10 cellular contexts compared by ENCODE assay signal in genomic region chr2:109699646-109700045, GRCh38.
A peak's percentile ranks its signal among the peaks of the same experiment; 100 is the strongest.
DNase-seq lines count a peak whose midpoint lies in the region; ATAC-seq, FAIRE-seq and TF ChIP-seq lines count a peak whose summit lies in the region.
"Had no signal": no experiment of that assay in that cellular context is flagged by ENCODE, and none has a peak within 500 bp of the region (broad histone marks: within the 10 kb centered on the region; RNA-seq: fewer than 3 reads in every experiment).

No MANE protein-coding gene starts in this region.

- H3K4me1 ChIP-seq in IMR-90 (ENCODE audit: control insufficient read depth, insufficient read depth, low read length) (peaks cover 5% of the 10 kb centered on the region), duodenal mucosa (ENCODE audit: control insufficient read depth in 1 of 2, insufficient read depth in 2 of 2, low read length in 2 of 2) (peaks cover 24 to 34% of the 10 kb centered on the region in 2 donors), HepG2 (ENCODE audit: insufficient read depth, low read length) (peaks cover 65% of the 10 kb centered on the region), small intestine (ENCODE audit: control insufficient read depth in 2 of 2, insufficient read depth in 1 of 2, low read depth in 1 of 2, low read length in 1 of 2) (peaks cover 1 to 6% of the 10 kb centered on the region in 2 donors)
- H3K4me1 ChIP-seq: gastrocnemius medialis had no signal

- TF ChIP-seq RAD21 in IMR-90 (IDR thresholded peaks at IDR 0.05; ENCODE audit: low read length): no peak
- no peak for TF ChIP-seq RAD21 in HepG2 (CRISPR knock-in tag; IDR thresholded peaks at IDR 0.05)

- dilution Hi-C loops in IMR-90 (cut with HindIII; ENCODE audit: low sequenced_read_pairs, unreplicated experiment): no loop called here

- peak overlapping the region; percentile 31 for H2AK9ac ChIP-seq in IMR-90 (replicated peaks; ENCODE audit: low read depth, low read length, poor library complexity)

- intact Hi-C loops in IMR-90 (cut with micrococcal nuclease): loop anchor here (10.0 kb wide), 1 partner anchor 145 kb away; no protein-coding TSS in a partner anchor
- intact Hi-C loops in HepG2 (cut with micrococcal nuclease; ENCODE audit: unreplicated experiment): loop anchor here (1.0 to 2.0 kb wide), 2 partner anchors 15 to 55 kb away; no protein-coding TSS in a partner anchor

- H3K23ac ChIP-seq in IMR-90 (ENCODE audit: low read depth, low read length): no peak overlapping the region

- H3K4me3 ChIP-seq in IMR-90 (ENCODE audit: insufficient read depth, low read depth, low read length) (no peak overlapping the region), duodenal mucosa (ENCODE audit: low read depth in 1 of 2, low read length in 2 of 2) (peak overlapping the region in 1 of 2 donors; percentile 13), HepG2 (replicated peaks in 1 of 3; ENCODE audit: insufficient read depth in 1 of 3, low read depth in 2 of 3, low read length in 3 of 3) (no peak overlapping the region), small intestine (ENCODE audit: low read depth in 1 of 2, low read length in 2 of 2) (no peak overlapping the region)
- H3K4me3 ChIP-seq: gastrocnemius medialis had no signal

- no peak overlapping the region for H3K56ac ChIP-seq in IMR-90 (ENCODE audit: extremely low read depth, insufficient read depth, low read length)

- H3K14ac ChIP-seq in IMR-90 (replicated peaks; ENCODE audit: low read depth, low read length): no peak overlapping the region

- no peak overlapping the region for H2BK20ac ChIP-seq in IMR-90 (ENCODE audit: low read depth, low read length)

- no peaks in the 10 kb centered on the region for H3K36me3 ChIP-seq in IMR-90 (ENCODE audit: control insufficient read depth, insufficient read depth, low read length)
- H3K36me3 ChIP-seq in duodenal mucosa (ENCODE audit: control insufficient read depth in 1 of 2, insufficient read depth in 2 of 2, low read length in 2 of 2): no peaks in the 10 kb centered on the region
- no peaks in the 10 kb centered on the region for H3K36me3 ChIP-seq in HepG2 (replicated peaks in 1 of 2; ENCODE audit: control insufficient read depth in 1 of 2, insufficient read depth in 2 of 2, low read length in 2 of 2)
- H3K36me3 ChIP-seq in small intestine (ENCODE audit: control insufficient read depth in 2 of 2, insufficient read depth in 2 of 2, low read length in 2 of 2): no peaks in the 10 kb centered on the region
- H3K36me3 ChIP-seq: gastrocnemius medialis had no signal

- no peak overlapping the region for H2BK120ac ChIP-seq in IMR-90 (ENCODE audit: low read depth, low read length)

- no peak overlapping the region for H2AK5ac ChIP-seq in IMR-90 (ENCODE audit: low read depth, low read length)

- no peaks in the 10 kb centered on the region for H4K20me1 ChIP-seq in IMR-90 (ENCODE audit: insufficient read depth, low read length)
- no peaks in the 10 kb centered on the region for H4K20me1 ChIP-seq in HepG2 (ENCODE audit: insufficient read depth, low read length)

- POLR2A ChIA-PET in IMR-90 (lab: Charles Lee; ENCODE audit: unreplicated experiment) (no interaction called here), HepG2 (lab: Yijun Ruan, JAX) (interaction anchor here (1.0 to 3.9 kb wide), 6 partner anchors 9 to 85 kb away, joined by 3 to 31 read pairs (median 8); partner anchors contain the start of genes SEPTIN10 and SOWAHC)

- in situ Hi-C loops in IMR-90 (cut with MboI; ENCODE audit: low sequenced_read_pairs): no loop called here
- in situ Hi-C loops in HepG2 (cut with HindIII; ENCODE audit: extremely low pct_ligation_motif_present, low pct_unique_long_range_greater_than_20kb): no loop called here

- CTCF ChIA-PET in IMR-90 (lab: Yijun Ruan, JAX) (interaction anchor here (0.6 to 1.2 kb wide), 2 partner anchors 105 to 153 kb away, joined by 3 read pairs; no protein-coding TSS in a partner anchor), HepG2 (lab: Yijun Ruan, JAX; ENCODE audit: low intra/inter-chr PET ratio, low total read pairs) (no interaction called here)

- H3K27ac ChIP-seq in IMR-90 (ENCODE audit: insufficient read depth, low read length): no peak overlapping the region
- H3K27ac ChIP-seq in duodenal mucosa (ENCODE audit: low read depth, low read length): peak overlapping the region; percentile 7
- no peak overlapping the region for H3K27ac ChIP-seq in HepG2 (ENCODE audit: extremely low read length, insufficient read depth, low read length)
- peak overlapping the region; percentile 67 to 93 for H3K27ac ChIP-seq in small intestine (ENCODE audit: low read depth in 1 of 2, low read length in 1 of 2)
- H3K27ac ChIP-seq: gastrocnemius medialis had no signal

- no TSS peak for BruUV-seq in IMR-90 (replicated peaks; lab: Mats Ljungman, UMichigan)
- BruUV-seq in HepG2 (replicated peaks; lab: Mats Ljungman, UMichigan): no TSS peak

- peaks cover 4% of the 10 kb centered on the region for H3K27me3 ChIP-seq in IMR-90 (ENCODE audit: control insufficient read depth, insufficient read depth, low read length)
- H3K27me3 ChIP-seq in duodenal mucosa (ENCODE audit: control insufficient read depth in 1 of 2, insufficient read depth in 2 of 2, low read length in 2 of 2): no peaks in the 10 kb centered on the region
- no peaks in the 10 kb centered on the region for H3K27me3 ChIP-seq in HepG2 (ENCODE audit: control insufficient read depth in 1 of 2, insufficient read depth in 2 of 2, low read length in 2 of 2)
- no peaks in the 10 kb centered on the region for H3K27me3 ChIP-seq in small intestine (ENCODE audit: control insufficient read depth in 2 of 2, insufficient read depth in 2 of 2, low read length in 2 of 2)
- H3K27me3 ChIP-seq: gastrocnemius medialis had no signal

- no peak overlapping the region for H3K18ac ChIP-seq in IMR-90 (ENCODE audit: low read depth, low read length)

- WGBS in IMR-90 (ENCODE audit: extremely low coverage in 2 of 2, insufficient read length in 1 of 2), 2 experiments: 32% methylated on average over 4 of the region's 7 CpGs; no CpG with 5 or more reads in 1 of the 2 experiments
- 60% methylated on average over 7 of the region's 7 CpGs for WGBS in HepG2 (ENCODE audit: low lambda C conversion rate)
- WGBS in small intestine, 3 donors: 7 to 33% (median 30%) methylated on average over 7 of the region's 7 CpGs

- H3K9me1 ChIP-seq in IMR-90 (ENCODE audit: insufficient read depth, low read length): peaks cover 3% of the 10 kb centered on the region

- DNase-seq in IMR-90: no peak
- no peak for DNase-seq in HepG2 (ENCODE audit: low spot score)
- DNase-seq in small intestine: peak; percentile 85
- DNase-seq in GM12891 (ENCODE audit: insufficient read length, low spot score): no peak
- no peak for DNase-seq in NAMALWA (ENCODE audit: low spot score)
- DNase-seq: activated T-cell treated with anti-CD3 and anti-CD28 coated beads, Interleukin-2, amount 50 U/mL, for 72 hours; gastrocnemius medialis had no signal

- H4K5ac ChIP-seq in IMR-90 (ENCODE audit: low read depth, low read length): no peak overlapping the region

- H2AFZ ChIP-seq in IMR-90 (replicated peaks; ENCODE audit: low read length, poor library complexity) (peak overlapping the region; percentile 47), HepG2 (ENCODE audit: low read length) (no peak overlapping the region)

- ATAC-seq in IMR-90 (ENCODE audit: low read depth) (peak; percentile 61), HepG2 (peak; percentile 20; the same call in 2 of the 3 replicates), HG02840 (IDR thresholded peaks at IDR 0.05; ENCODE audit: low FRiP score, unreplicated experiment) (no peak), GM18861 (IDR thresholded peaks at IDR 0.05; ENCODE audit: unreplicated experiment) (no peak)
- ATAC-seq: activated T-cell treated with anti-CD3 and anti-CD28 coated beads, Interleukin-2, amount 50 U/mL, for 72 hours; gastrocnemius medialis had no signal

- no peak overlapping the region for H2BK5ac ChIP-seq in IMR-90 (ENCODE audit: low read depth, low read length, poor library complexity, severe bottlenecking)

- no peak overlapping the region for H2BK15ac ChIP-seq in IMR-90 (ENCODE audit: low read depth, low read length)

- H4K91ac ChIP-seq in IMR-90 (ENCODE audit: insufficient read depth, low read depth, low read length): no peak overlapping the region

- H3K4ac ChIP-seq in IMR-90 (ENCODE audit: low read depth, low read length): no peak overlapping the region

- TF ChIP-seq POLR2A in IMR-90 (IDR thresholded peaks at IDR 0.05; ENCODE audit: low read depth, low read length) (no peak), HepG2 (IDR thresholded peaks at IDR 0.05; ENCODE audit: insufficient read depth in 1 of 2, low read depth in 2 of 2, low read length in 2 of 2) (no peak), GM12891 (IDR thresholded peaks at IDR 0.05; ENCODE audit: low read depth, low read length) (no peak)

- FAIRE-seq in HepG2 (lab: Jason Lieb, UNC) (no peak), small intestine (lab: Jason Lieb, UNC) (no peak), GM12891 (lab: Jason Lieb, UNC) (no peak)

- H3K79me1 ChIP-seq in IMR-90 (ENCODE audit: low read depth in 1 of 2, low read length in 2 of 2): no peaks in the 10 kb centered on the region

- H3K4me2 ChIP-seq in IMR-90 (ENCODE audit: low read depth, low read length) (peak overlapping the region; percentile 34), HepG2 (ENCODE audit: low read depth, low read length) (peak overlapping the region; percentile 71)

- no peak overlapping the region for H3K9ac ChIP-seq in IMR-90 (ENCODE audit: low read depth, low read length)
- H3K9ac ChIP-seq in duodenal mucosa (ENCODE audit: low read depth in 1 of 2, low read length in 2 of 2): peak overlapping the region in 1 of 2 donors; percentile 11
- H3K9ac ChIP-seq in HepG2 (ENCODE audit: insufficient read depth, low read depth, low read length): no peak overlapping the region

- H3K9me3 ChIP-seq in IMR-90 (ENCODE audit: control insufficient read depth, insufficient read depth, low read length) (no peaks in the 10 kb centered on the region; the same call in 1 of the 2 replicates), duodenal mucosa (ENCODE audit: control insufficient read depth in 1 of 2, low read length in 2 of 2) (no peaks in the 10 kb centered on the region), HepG2 (ENCODE audit: low read length) (no peaks in the 10 kb centered on the region), small intestine (ENCODE audit: control insufficient read depth, low read depth) (no peaks in the 10 kb centered on the region)
- H3K9me3 ChIP-seq: gastrocnemius medialis had no signal

- TF ChIP-seq CTCF in IMR-90 (conservative IDR thresholded peaks at IDR 0.05; ENCODE audit: low read depth, low read length) (no peak), HepG2 (CRISPR knock-in tag; IDR thresholded peaks at IDR 0.05) (no peak)

- TF ChIP-seq EP300 in HepG2 (IDR thresholded peaks at IDR 0.05; ENCODE audit: low read depth in 2 of 2, low read length in 2 of 2) (no peak), HepG2 (CRISPR knock-in tag; IDR thresholded peaks at IDR 0.05; ENCODE audit: borderline replicate concordance) (no peak)

- no peak overlapping the region for H4K8ac ChIP-seq in IMR-90 (ENCODE audit: low read depth in 2 of 2, low read length in 2 of 2)

- no peaks in the 10 kb centered on the region for H3K79me2 ChIP-seq in HepG2 (ENCODE audit: insufficient read depth, low read length)

TF ChIP-seq in HepG2, 621 proteins besides CTCF, POLR2A, EP300 and RAD21 (continues in another document):
- TF ChIP-seq GFI1 (CRISPR knock-in tag; IDR thresholded peaks at IDR 0.05; ENCODE audit: borderline replicate concordance): peak; percentile 28; the same call in 1 of the 2 replicates

TF ChIP-seq in GM12891, 5 proteins besides CTCF, POLR2A, EP300 and RAD21 (continues in another document):
- TF ChIP-seq POU2F2 (IDR thresholded peaks at IDR 0.05; ENCODE audit: low read depth, low read length): no peak

Comparison
In these comparisons a context has a peak if more than half of its experiments do, and no peak if none do; other contexts are left out.
1. ATAC-seq: peak in IMR-90 (single experiment) and HepG2 (single experiment); none in HG02840 (single experiment) and GM18861 (single experiment).
2. H3K27ac ChIP-seq: peak in duodenal mucosa (single experiment) and small intestine (2 of 2); none in IMR-90 (single experiment) and HepG2 (single experiment).